ENCODE assay signal across 8 cellular contexts in genomic region chr12:56628671-56629458, GRCh38.
DNase-seq lines count a peak whose midpoint lies in the region; ATAC-seq, FAIRE-seq and TF ChIP-seq lines count a peak whose summit lies in the region.

No MANE protein-coding gene starts in this region.

- TF ChIP-seq CTCF in HFF-Myc (IDR thresholded peaks at IDR 0.05; ENCODE audit: low read depth, low read length, missing control alignments) (no peak), RWPE2 (IDR thresholded peaks at IDR 0.05; ENCODE audit: poor library complexity, severe bottlenecking) (no peak), neutrophil (IDR thresholded peaks at IDR 0.05) (no peak)

- peaks cover 3% of the 10 kb centered on the region for H3K36me3 Mint-ChIP-seq in activated naive CD4-positive, alpha-beta T cell treated with anti-CD3 and anti-CD28 coated beads, Interleukin-2, amount 50 U/mL, for 24 hours

- peaks cover 80% of the 10 kb centered on the region for H3K4me1 Mint-ChIP-seq in activated naive CD4-positive, alpha-beta T cell treated with anti-CD3 and anti-CD28 coated beads, Interleukin-2, amount 50 U/mL, for 24 hours

- H3K4me1 ChIP-seq in RWPE2 (ENCODE audit: insufficient read depth, poor library complexity, severe bottlenecking) (peaks cover 18% of the 10 kb centered on the region), neutrophil (ENCODE audit: control insufficient read depth in 1 of 2, insufficient read depth in 1 of 2, low read depth in 1 of 2, low read length in 1 of 2) (peaks cover 50 to 55% of the 10 kb centered on the region in 2 experiments)

- H3K27me3 ChIP-seq in RWPE2 (ENCODE audit: insufficient read depth, poor library complexity, severe bottlenecking) (no peaks in the 10 kb centered on the region), neutrophil (no peaks in the 10 kb centered on the region)

- H3K27ac ChIP-seq in RWPE2 (ENCODE audit: poor library complexity, severe bottlenecking) (peak overlapping the region; percentile 86), neutrophil (peak overlapping the region; percentile 95)

- H3K9me3 ChIP-seq in RWPE2 (ENCODE audit: severe bottlenecking), result no peaks in the 10 kb centered on the region
- H3K9me3 ChIP-seq in neutrophil, result no peaks in the 10 kb centered on the region

- FAIRE-seq in urothelium cell line (lab: Jason Lieb, UNC), result no peak

- H3K36me3 ChIP-seq in RWPE2 (ENCODE audit: low read depth) (peaks cover 27% of the 10 kb centered on the region), neutrophil (peaks cover 8% of the 10 kb centered on the region)

- peak; percentile 41 for DNase-seq in COLO668 (lab: John Stamatoyannopoulos, UW; ENCODE audit: unreplicated experiment)
- DNase-seq in HFF-Myc (ENCODE audit: extremely low read depth, low read depth), result no peak
- no peak for DNase-seq in RWPE2 (ENCODE audit: low spot score)
- peak; percentile 64 for DNase-seq in globus pallidus (ENCODE audit: low spot score)
- DNase-seq in urothelium cell line (ENCODE audit: low spot score), result peak; percentile 17
- DNase-seq in middle frontal gyrus (ENCODE audit: extremely low spot score, low spot score), result no peak

- no peaks in the 10 kb centered on the region for H3K27me3 Mint-ChIP-seq in activated naive CD4-positive, alpha-beta T cell treated with anti-CD3 and anti-CD28 coated beads, Interleukin-2, amount 50 U/mL, for 24 hours

- H3K4me3 Mint-ChIP-seq in activated naive CD4-positive, alpha-beta T cell treated with anti-CD3 and anti-CD28 coated beads, Interleukin-2, amount 50 U/mL, for 24 hours, result peak overlapping the region; percentile 90

- no peak for ATAC-seq in RWPE2 (ENCODE audit: low read depth)

- H3K27ac Mint-ChIP-seq in activated naive CD4-positive, alpha-beta T cell treated with anti-CD3 and anti-CD28 coated beads, Interleukin-2, amount 50 U/mL, for 24 hours, result peak overlapping the region; percentile 92

- no peaks in the 10 kb centered on the region for H3K9me3 Mint-ChIP-seq in activated naive CD4-positive, alpha-beta T cell treated with anti-CD3 and anti-CD28 coated beads, Interleukin-2, amount 50 U/mL, for 24 hours

- peak overlapping the region; percentile 94 for H3K4me3 ChIP-seq in HFF-Myc (replicated peaks; ENCODE audit: low read depth, low read length)
- peak overlapping the region; percentile 64 for H3K4me3 ChIP-seq in RWPE2 (ENCODE audit: severe bottlenecking)
- peak overlapping the region; percentile 97 to 99 for H3K4me3 ChIP-seq in neutrophil (ENCODE audit: low read depth in 1 of 2, low read length in 1 of 2)

Comparison
In these comparisons a context has a peak if more than half of its experiments do, and no peak if none do; other contexts are left out.
1. DNase-seq: peak in COLO668 (single experiment), globus pallidus (single experiment) and urothelium cell line (single experiment); none in HFF-Myc (single experiment), RWPE2 (single experiment) and middle frontal gyrus (single experiment).
2. Peak in every context shown above with its lines, with median percentiles within 50 percentile points of each other: H3K4me3 ChIP-seq.